In the genomic region with DNA sequence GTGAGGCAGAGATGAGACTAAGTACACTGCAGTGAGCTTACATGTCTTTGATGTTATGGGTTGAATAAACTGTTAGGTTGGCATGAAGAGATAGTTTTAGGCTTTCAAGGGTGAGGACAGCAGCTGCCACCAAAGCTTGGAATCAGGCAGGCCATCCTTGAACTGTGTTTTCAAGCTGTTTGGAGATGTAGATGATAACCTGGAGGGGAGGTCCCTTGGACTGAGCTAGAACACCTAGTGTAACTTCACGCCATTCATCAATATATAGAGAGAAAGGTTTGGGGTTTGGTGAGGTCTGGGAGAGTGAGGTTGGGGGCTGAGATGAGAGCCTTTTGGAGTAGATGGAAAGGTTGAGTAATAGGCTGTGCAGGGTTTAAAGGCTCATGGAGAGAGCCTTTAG, we compare ENCODE assay signal across 34 cellular contexts.
"Had no signal": no experiment of that assay in that cellular context is flagged by ENCODE, and none has a peak within 500 bp of the region (broad histone marks: within the 10 kb centered on the region; RNA-seq: fewer than 3 reads in every experiment).

No MANE protein-coding gene starts in this region.

- H3K4me3 ChIP-seq: MG63 had no signal

- H3K36me3 ChIP-seq: MG63 had no signal

- H3K27me3 ChIP-seq: MG63 had no signal

- H3K9me3 ChIP-seq: MG63 had no signal

- DNase-seq: Karpas-422, Kasumi-1, MG63, MM.1S, MV-4-11, NCI-H1048, NCI-H1092, NCI-H1092 treated with DMSO at 0.1 percent for 48 hours, NCI-H1105, NCI-H1105 treated with DMSO at 0.1 percent for 48 hours, NCI-H1417, NCI-H1417 treated with DMSO at 0.1 percent for 48 hours, NCI-H1436, NCI-H1436 treated with DMSO at 0.1 percent for 48 hours, NCI-H146, NCI-H1694, NCI-H1694 treated with DMSO at 0.1 percent for 48 hours, NCI-H187, NCI-H187 treated with DMSO at 0.1 percent for 48 hours, NCI-H1930, NCI-H2029, NCI-H2029 treated with DMSO at 0.1 percent for 48 hours, NCI-H2081, NCI-H2081 treated with DMSO at 0.1 percent for 48 hours, NCI-H2107, NCI-H2171, NCI-H2171 treated with DMSO at 0.1 percent for 48 hours, NCI-H2227 treated with DMSO at 0.1 percent for 48 hours, NCI-H226, NCI-H345, NCI-H446, NCI-H446 treated with DMSO at 0.1 percent for 48 hours, NCI-H510A, NCI-H510A treated with DMSO at 0.1 percent for 48 hours had no signal
